Comparison of ENCODE assay signal across 9 cellular contexts in genomic region chr11:64207247-64208085, GRCh38. TPM values are rescaled to one million over a fixed set of nuclear protein-coding genes. Genes with fewer than 3 reads are reported as not detected.
DNase-seq lines count a peak whose midpoint lies in the region; ATAC-seq and TF ChIP-seq lines count a peak whose summit lies in the region.
"Had no signal": no experiment of that assay in that cellular context is flagged by ENCODE, and none has a peak within 500 bp of the region (broad histone marks: within the 10 kb centered on the region; RNA-seq: fewer than 3 reads in every experiment).

No MANE protein-coding gene starts in this region.

- WGBS in adipose tissue, 3 donors, result 24 to 61% (median 28%) methylated on average over 28 to 31 of the region's 31 CpGs

- H3K36me3 ChIP-seq in left lung, result peaks cover 7 to 84% of the 10 kb centered on the region in 2 donors

- intact Hi-C loops in left lung (cut with DNase I), result no loop called here

- DNase-seq in T follicular helper cell (ENCODE audit: low read depth) (peak; percentile 51), left lung (peak; percentile 72 to 92), cerebellar nuclear complex (lab: John Stamatoyannopoulos, UW) (no peak)
- DNase-seq in stimulated activated CD8-positive, alpha-beta memory T cell treated with anti-CD3 and anti-CD28 coated beads, Interleukin-12 subunit alpha, Interleukin-12 subunit beta, amount 100 ng/mL, for 4 hours (ENCODE audit: low read depth), result peak; percentile 79

- H3K27ac ChIP-seq in adipose tissue (ENCODE audit: low read depth, low read length) (peak overlapping the region; percentile 74), left lung (peak overlapping the region; percentile 81 to 94)
- H3K27ac ChIP-seq: epithelial cell of prostate had no signal

- no peak for TF ChIP-seq CTCF in left lung (IDR thresholded peaks at IDR 0.05)

- TF ChIP-seq POLR2A in GM18526 (IDR thresholded peaks at IDR 0.05; ENCODE audit: extremely low read depth, insufficient read length), result peak; percentile 76

- no peaks in the 10 kb centered on the region for H3K27me3 ChIP-seq in left lung

- H3K9me3 ChIP-seq in left lung, result no peaks in the 10 kb centered on the region

- H3K4me1 ChIP-seq in left lung, result peaks cover 2 to 69% of the 10 kb centered on the region in 2 donors

- ATAC-seq in HG03066 (IDR thresholded peaks at IDR 0.05; ENCODE audit: low read depth, unreplicated experiment), result peak; percentile 43
- peak; percentile 36 for ATAC-seq in left lung
- no peak for ATAC-seq in GM19467 (IDR thresholded peaks at IDR 0.05; ENCODE audit: unreplicated experiment)

- H3K4me3 ChIP-seq in left lung, result peak overlapping the region; percentile 27 to 65

RNA-seq across cellular contexts. Expression of gene FERMT3, which starts 0.9 kb away (rescaled TPM):
- 10 to 100 TPM in 2 of 3 donors, 1 to 10 TPM in 1; 5.6 to 39.9 (median 26.7) TPM for polyA plus RNA-seq in adipose tissue
- total RNA-seq in left lung, result 100 to 1,000 TPM in 1 of 2 donors, 10 to 100 TPM in 1; 42.2 to 100 TPM

RNA-seq across cellular contexts. Expression of gene TRPT1, which starts 18.5 kb away (rescaled TPM):
- polyA plus RNA-seq in adipose tissue, result 10 to 100 TPM; 42.2 to 61.3 (median 46.7) TPM
- 10 to 100 TPM; 26.8 to 28.9 TPM for total RNA-seq in left lung

RNA-seq across cellular contexts. Expression of gene NUDT22, which starts 18.6 kb away (rescaled TPM):
- 10 to 100 TPM; 42.5 to 51.3 (median 49.4) TPM for polyA plus RNA-seq in adipose tissue
- total RNA-seq in left lung, result 10 to 100 TPM; 50.6 to 54.3 TPM

RNA-seq across cellular contexts. Expression of gene STIP1, which starts 21.5 kb away (rescaled TPM):
- polyA plus RNA-seq in adipose tissue, result 10 to 100 TPM; 30.0 to 65.6 (median 46.3) TPM
- 100 to 1,000 TPM; 124 to 149 TPM for total RNA-seq in left lung

RNA-seq across cellular contexts. Expression of gene DNAJC4, which starts 22.9 kb away (rescaled TPM):
- polyA plus RNA-seq in adipose tissue, result 10 to 100 TPM; 34.4 to 47.0 (median 42.8) TPM
- total RNA-seq in left lung, result 10 to 100 TPM; 26.0 to 43.3 TPM

Comparison
In these comparisons a context has a peak if more than half of its experiments do, and no peak if none do; other contexts are left out.
1. DNase-seq: peak in T follicular helper cell (single experiment), left lung (2 of 2) and stimulated activated CD8-positive, alpha-beta memory T cell treated with anti-CD3 and anti-CD28 coated beads, Interleukin-12 subunit alpha, Interleukin-12 subunit beta, amount 100 ng/mL, for 4 hours (single experiment); none in cerebellar nuclear complex (0 of 2).